10 cellular contexts compared by ENCODE assay signal in the genomic region with DNA sequence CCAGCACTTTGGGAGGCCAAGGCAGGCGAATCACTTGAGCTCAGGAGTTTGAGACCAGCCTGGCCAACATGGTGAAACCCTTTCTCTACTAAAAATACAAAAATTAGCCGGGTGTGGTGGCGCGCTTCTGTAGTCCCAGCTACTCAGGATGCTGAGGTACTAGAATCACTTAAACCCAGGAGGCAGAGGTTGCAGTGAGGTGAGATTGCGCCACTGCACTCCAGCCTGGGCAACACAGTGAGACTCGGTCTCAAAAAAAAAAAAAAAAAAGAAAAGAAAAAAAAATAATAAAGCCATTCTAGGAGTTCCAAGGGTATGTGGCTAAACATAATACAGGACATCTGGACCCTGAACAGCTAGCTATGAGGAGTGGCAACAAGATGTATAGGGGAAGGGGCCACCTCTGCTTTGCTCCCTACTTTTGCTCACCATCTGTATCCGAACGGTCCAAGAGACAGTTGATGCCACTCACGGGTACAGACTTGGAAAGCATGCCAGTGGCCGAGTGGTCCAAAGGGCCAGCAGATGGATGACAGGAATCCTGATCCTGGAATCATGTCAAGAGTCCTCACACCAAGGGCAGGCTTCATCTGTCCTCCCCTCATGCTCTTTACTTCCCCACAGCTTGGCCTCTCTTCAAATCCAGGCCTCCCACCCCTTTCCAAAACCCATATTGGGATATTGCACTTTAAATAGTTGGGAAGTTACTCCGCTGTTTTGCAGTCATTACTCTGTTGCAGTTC. TPM values are rescaled to one million over a fixed set of nuclear protein-coding genes. Genes with fewer than 3 reads are reported as not detected.
DNase-seq lines count a peak whose midpoint lies in the region; ATAC-seq, FAIRE-seq and TF ChIP-seq lines count a peak whose summit lies in the region.
"Not testable (repeated sequence)": the region's sequence is repeated elsewhere in the genome, so short reads cannot be mapped to it uniquely, and the experiment has no call there.
"Had no signal": no experiment of that assay in that cellular context is flagged by ENCODE, and none has a peak within 500 bp of the region (broad histone marks: within the 10 kb centered on the region; RNA-seq: fewer than 3 reads in every experiment).

No MANE protein-coding gene starts in this region.

- H3K23ac ChIP-seq in H1 (ENCODE audit: insufficient read length) = not testable (repeated sequence)

- not testable (repeated sequence) for ATAC-seq in Panc1, K562

- H3K9me3 ChIP-seq in A673 (ENCODE audit: low read depth, low read length, poor library complexity, severe bottlenecking); Panc1 (ENCODE audit: control insufficient read depth, insufficient read depth, low read depth, low read length); K562 (replicated peaks; ENCODE audit: control insufficient read depth, insufficient read depth, low read depth, low read length); H1 (ENCODE audit: insufficient read depth in 2 of 2, low read depth in 1 of 2, low read length in 1 of 2); iPS-20b (ENCODE audit: insufficient read depth, low read depth, low read length); osteoblast (ENCODE audit: low read depth, low read length); tibial artery: not testable (repeated sequence)

- in situ Hi-C loops in G401 (cut with HindIII; ENCODE audit: low sequenced_read_pairs); Panc1 (cut with HindIII; ENCODE audit: low pct_unique_long_range_greater_than_20kb, low sequenced_read_pairs); K562 (cut with MboI): not testable (repeated sequence)

- H3K79me1 ChIP-seq in H1 (ENCODE audit: low read depth, low read length) = not testable (repeated sequence)

- not testable (repeated sequence) for TF ChIP-seq POLR2A in K562 (conservative IDR thresholded peaks at IDR 0.05); H1 (IDR thresholded peaks at IDR 0.05; ENCODE audit: control extremely low read depth in 1 of 2, low read depth in 2 of 2, low read length in 2 of 2)

- not testable (repeated sequence) for H3K23me2 ChIP-seq in H1 (ENCODE audit: low read depth, low read length)

- H4K20me1 ChIP-seq in K562 (replicated peaks; ENCODE audit: control insufficient read depth, insufficient read depth, low read length); H1 (replicated peaks in 1 of 2; ENCODE audit: control insufficient read depth in 1 of 2, insufficient read depth in 2 of 2, low read length in 2 of 2); osteoblast (ENCODE audit: insufficient read depth, low read length): not testable (repeated sequence)

- WGBS in K562 (ENCODE audit: insufficient coverage, low coverage, missing lambda C conversion rate) = 80% methylated on average over 9 of the region's 11 CpGs
- WGBS in H1 (ENCODE audit: extremely low coverage in 1 of 2, insufficient coverage in 1 of 2, insufficient read length in 1 of 2, insufficient replicate concordance in 2 of 2, low coverage in 1 of 2, low lambda C conversion rate in 2 of 2, missing lambda C conversion rate in 1 of 2), 2 experiments = 92% methylated on average over 10 of the region's 11 CpGs; no CpG with 5 or more reads in 1 of the 2 experiments

- not testable (repeated sequence) for TF ChIP-seq RAD21 in K562 (CRISPR knock-in tag; conservative IDR thresholded peaks at IDR 0.05 in 1 of 2, IDR thresholded peaks at IDR 0.05 in 1 of 2); H1 (IDR thresholded peaks at IDR 0.05 in 1 of 2, conservative IDR thresholded peaks at IDR 0.05 in 1 of 2; ENCODE audit: low read depth in 2 of 2, low read length in 2 of 2)

- not testable (repeated sequence) for TF ChIP-seq CTCF in A673 (conservative IDR thresholded peaks at IDR 0.05; ENCODE audit: low read depth, low read length); Panc1 (IDR thresholded peaks at IDR 0.05); K562 (IDR thresholded peaks at IDR 0.05 in 2 of 3, conservative IDR thresholded peaks at IDR 0.05 in 1 of 3; ENCODE audit: insufficient read depth in 2 of 3, low read depth in 1 of 3, low read length in 3 of 3); H1 (IDR thresholded peaks at IDR 0.05; ENCODE audit: control extremely low read depth in 1 of 3, insufficient read depth in 1 of 3, low read depth in 1 of 3, low read length in 3 of 3); osteoblast (IDR thresholded peaks at IDR 0.05; ENCODE audit: extremely low read depth, low read depth, low read length); tibial artery (IDR thresholded peaks at IDR 0.05)

- H3K4me3 ChIP-seq in A673 (ENCODE audit: low read depth, low read length, poor library complexity, severe bottlenecking); Panc1 (ENCODE audit: low read depth in 2 of 2, low read length in 2 of 2); K562; osteoblast (ENCODE audit: insufficient read depth, low read length); tibial artery: not testable (repeated sequence)
- 0 out of 8 replicates have a peak overlapping the region, but pooled peaks of 1 of the 4 experiments have one; percentile 46 for H3K4me3 ChIP-seq in H1 (ENCODE audit: extremely low read depth in 1 of 4, insufficient read depth in 2 of 4, low read depth in 3 of 4, low read length in 4 of 4)
- H3K4me3 ChIP-seq in iPS-20b (ENCODE audit: low read length) = peak overlapping the region; percentile 50; the same call in 1 of the 2 replicates

- H2BK5ac ChIP-seq in H1 (ENCODE audit: low read depth, low read length) = not testable (repeated sequence)

- intact Hi-C loops in A673 (cut with micrococcal nuclease; ENCODE audit: unreplicated experiment); Panc1 (cut with micrococcal nuclease; ENCODE audit: unreplicated experiment); tibial artery (cut with DNase I; ENCODE audit: low total_unique reads): not testable (repeated sequence)
- intact Hi-C loops in K562 (cut with micrococcal nuclease) = loop anchor here (5.0 kb wide), 2 partner anchors 67 to 253 kb away; a partner anchor contains a TSS

- H3K4me1 ChIP-seq in A673 (ENCODE audit: insufficient read depth, low read length, poor library complexity, severe bottlenecking) = peaks cover 44% of the 10 kb centered on the region
- H3K4me1 ChIP-seq in Panc1 (ENCODE audit: control insufficient read depth, insufficient read depth, low read length) = peaks cover 23% of the 10 kb centered on the region
- peaks cover 30 to 42% of the 10 kb centered on the region in 2 experiments for H3K4me1 ChIP-seq in K562 (replicated peaks in 1 of 2; ENCODE audit: control insufficient read depth in 2 of 2, insufficient read depth in 2 of 2, low read length in 2 of 2)
- peaks cover 18 to 33% (median 20%) of the 10 kb centered on the region in 4 experiments for H3K4me1 ChIP-seq in H1 (replicated peaks in 1 of 4; ENCODE audit: control insufficient read depth in 3 of 4, insufficient read depth in 4 of 4, low read length in 3 of 4)
- H3K4me1 ChIP-seq in iPS-20b (ENCODE audit: insufficient read depth, low read length) = peaks cover 17% of the 10 kb centered on the region; the same call in 1 of the 2 replicates
- H3K4me1 ChIP-seq in osteoblast (ENCODE audit: insufficient read depth, low read length) = peaks cover 47% of the 10 kb centered on the region
- H3K4me1 ChIP-seq in tibial artery = peaks cover 0 to 71% (median 50%) of the 10 kb centered on the region in 4 donors

- DNase-seq in A673 (ENCODE audit: low spot score); Panc1 (ENCODE audit: low read depth, low spot score); K562 (ENCODE audit: extremely low read depth in 1 of 4, low spot score in 3 of 4); H1 (ENCODE audit: low read depth in 1 of 2, low spot score in 2 of 2); tibial artery: not testable (repeated sequence)
- DNase-seq in G401 (ENCODE audit: low spot score) (peak; percentile 97), osteoblast (ENCODE audit: insufficient read length, low spot score, missing footprints) (peak; percentile 14)

- H2BK15ac ChIP-seq in H1 (ENCODE audit: low read length) = 0 out of 2 replicates have a peak overlapping the region, but pooled peaks have one; percentile 19

- not testable (repeated sequence) for H2BK120ac ChIP-seq in H1 (replicated peaks; ENCODE audit: low read depth, low read length)

- H3K9ac ChIP-seq in K562 (ENCODE audit: insufficient read depth in 1 of 2, low read depth in 2 of 2, low read length in 2 of 2); H1 (replicated peaks in 1 of 4; ENCODE audit: extremely low read depth in 1 of 4, low read depth in 3 of 4, low read length in 3 of 4); iPS-20b (ENCODE audit: low read depth, low read length): not testable (repeated sequence)

- not testable (repeated sequence) for H3K36me3 ChIP-seq in A673 (ENCODE audit: insufficient read depth, low read length, poor library complexity, severe bottlenecking); Panc1 (ENCODE audit: control insufficient read depth, insufficient read depth, low read length); K562 (ENCODE audit: control insufficient read depth, insufficient read depth, low read length); H1 (ENCODE audit: control insufficient read depth in 2 of 4, insufficient read depth in 4 of 4, low read length in 3 of 4); iPS-20b (ENCODE audit: insufficient read depth, low read depth, low read length); osteoblast (ENCODE audit: insufficient read depth, low read length); tibial artery

- not testable (repeated sequence) for H3K4ac ChIP-seq in H1 (replicated peaks; ENCODE audit: insufficient read length, low read depth, low read length)

- not testable (repeated sequence) for BruUV-seq in A673 (replicated peaks; lab: Mats Ljungman, UMichigan); Panc1 (replicated peaks; lab: Mats Ljungman, UMichigan); K562 (replicated peaks; lab: Mats Ljungman, UMichigan)

- H3K79me2 ChIP-seq in K562 (ENCODE audit: control insufficient read depth, insufficient read depth, low read length) = peaks cover 22% of the 10 kb centered on the region
- not testable (repeated sequence) for H3K79me2 ChIP-seq in H1 (ENCODE audit: control insufficient read depth in 1 of 2, insufficient read depth in 2 of 2, low read length in 2 of 2)
- H3K79me2 ChIP-seq in osteoblast (ENCODE audit: insufficient read depth, low read length) = peaks cover 25% of the 10 kb centered on the region

- not testable (repeated sequence) for H2AFZ ChIP-seq in K562 (ENCODE audit: low read depth, low read length); H1 (ENCODE audit: low read length); osteoblast (ENCODE audit: low read length)

- peak overlapping the region; percentile 95 for H3K27ac ChIP-seq in A673 (ENCODE audit: low read depth, low read length, poor library complexity, severe bottlenecking)
- H3K27ac ChIP-seq in Panc1 (ENCODE audit: low read length) = peak overlapping the region; percentile 86; the same call in 1 of the 2 replicates
- not testable (repeated sequence) for H3K27ac ChIP-seq in K562 (ENCODE audit: extremely low read depth, low read depth, low read length); H1 (ENCODE audit: low read depth, low read length); iPS-20b (ENCODE audit: low read length); osteoblast (ENCODE audit: low read depth, low read length)
- peak overlapping the region; percentile 98 to 99 for H3K27ac ChIP-seq in tibial artery

- not testable (repeated sequence) for H4K8ac ChIP-seq in H1 (ENCODE audit: extremely low read depth, insufficient read depth, low read length)

- not testable (repeated sequence) for H4K5ac ChIP-seq in H1 (ENCODE audit: insufficient read length, low read depth, low read length)

- H3K56ac ChIP-seq in H1 (replicated peaks; ENCODE audit: insufficient read length, low read depth, low read length) = not testable (repeated sequence)

- not testable (repeated sequence) for H3K4me2 ChIP-seq in K562 (ENCODE audit: insufficient read depth, low read length); osteoblast (ENCODE audit: insufficient read depth, low read length)
- H3K4me2 ChIP-seq in H1 (ENCODE audit: insufficient read depth in 1 of 2, low read depth in 2 of 2, low read length in 2 of 2) = peak overlapping the region; percentile 42 to 52; a peak in 2 of 4 replicates

- H2AK5ac ChIP-seq in H1 (ENCODE audit: low read depth, low read length) = not testable (repeated sequence)

- peak overlapping the region; percentile 72; the same call in 1 of the 2 replicates for H2BK20ac ChIP-seq in H1 (ENCODE audit: low read length)

- POLR2A ChIA-PET in A673 (lab: Charles Lee; ENCODE audit: low non-redundant PET); Panc1 (lab: Charles Lee): not testable (repeated sequence)
- POLR2A ChIA-PET in K562 (lab: Yijun Ruan, JAX) (interaction anchor here (1.2 to 5.1 kb wide), 5 partner anchors 10 to 51 kb away, joined by 4 to 41 read pairs (median 6); a partner anchor contains a TSS), H1 (lab: Charles Lee; ENCODE audit: partially characterized antibody) (interaction anchor here (0.7 to 19.2 kb wide), 16 partner anchors 10 to 157 kb away, joined by 3 to 282 read pairs (median 5); a partner anchor contains a TSS)

- not testable (repeated sequence) for H4K91ac ChIP-seq in H1 (replicated peaks; ENCODE audit: insufficient read length, low read length)

- not testable (repeated sequence) for H3K27me3 ChIP-seq in A673 (replicated peaks; ENCODE audit: insufficient read depth, low read depth, low read length, poor library complexity); Panc1 (ENCODE audit: control insufficient read depth, insufficient read depth, low read length); K562 (ENCODE audit: control insufficient read depth in 2 of 2, insufficient read depth in 2 of 2, low read length in 2 of 2); H1 (replicated peaks in 1 of 4; ENCODE audit: control insufficient read depth in 3 of 4, extremely low read depth in 1 of 4, insufficient read depth in 3 of 4, low read length in 3 of 4); iPS-20b (ENCODE audit: insufficient read depth, low read length); osteoblast (ENCODE audit: insufficient read depth, low read length); tibial artery

- H3K14ac ChIP-seq in H1 (ENCODE audit: insufficient read length) = not testable (repeated sequence)

- H2BK12ac ChIP-seq in H1 (ENCODE audit: low read depth, low read length) = peak overlapping the region; percentile 93

- FAIRE-seq in K562 (lab: Jason Lieb, UNC); H1 (lab: Jason Lieb, UNC): not testable (repeated sequence)

- H3K18ac ChIP-seq in H1 (ENCODE audit: extremely low read depth, low read length) = not testable (repeated sequence)

- TF ChIP-seq EP300 in K562 (IDR thresholded peaks at IDR 0.05; ENCODE audit: low read length); H1 (IDR thresholded peaks at IDR 0.05; ENCODE audit: borderline replicate concordance in 1 of 2, low read depth in 2 of 2, low read length in 2 of 2): not testable (repeated sequence)

- CTCF ChIA-PET in A673 (lab: Charles Lee); Panc1 (lab: Charles Lee): not testable (repeated sequence)
- CTCF ChIA-PET in K562 (lab: Yijun Ruan, JAX; ENCODE audit: low intra/inter-chr PET ratio) (interaction anchor here (1.6 kb wide), 1 partner anchor 47 kb away, joined by 4 read pairs; no protein-coding TSS in a partner anchor), H1 (lab: Charles Lee; ENCODE audit: partially characterized antibody) (interaction anchor here (0.6 to 6.2 kb wide), 18 partner anchors 9 to 146 kb away, joined by 3 to 58 read pairs (median 4); a partner anchor contains a TSS)

- H3K9me1 ChIP-seq in K562 (ENCODE audit: control insufficient read depth, insufficient read depth, low read length) = not testable (repeated sequence)

RNA-seq across cellular contexts. Expression of a gene that starts 6.7 kb away (rescaled TPM):
- total RNA-seq in A673 (2021) = 148 and 161 TPM in 2 replicates
- total RNA-seq in G401 (2014; rRNA removed; shearing (Covaris generic)) = 20.3 and 35.9 TPM in 2 replicates
- total RNA-seq in Panc1 (2021; ENCODE audit: unreplicated experiment) = 87.0 TPM
- 90.6 TPM for polyA plus RNA-seq in Panc1 (2012; ENCODE audit: insufficient read length)
- 175 and 365 TPM in 2 replicates for total RNA-seq in K562 (2011; cell fraction: chromatin; rRNA removed; ENCODE audit: low replicate concordance)
- 135 and 163 TPM in 2 replicates for total RNA-seq in K562 (2011; cell fraction: nucleolus; rRNA removed)
- 142 and 179 TPM in 2 replicates for total RNA-seq in K562 (2011; cell fraction: nucleoplasm; rRNA removed)
- total RNA-seq in K562 (2014; rRNA removed) = 113 and 119 TPM in 2 replicates
- 59.1 and 66.7 TPM in 2 replicates for total RNA-seq in K562 (2014; rRNA removed; fragmentation: Illumina TruSeq; extraction: Trizol)
- 62.2 and 63.9 TPM in 2 replicates for total RNA-seq in K562 (2015; rRNA removed; fragmentation: Illumina TruSeq; extraction: Trizol)
- total RNA-seq in K562 (2021) = 147 and 162 TPM in 2 replicates
- polyA plus RNA-seq in K562 (2011; rRNA removed) = 52.8 and 100 TPM in 2 replicates
- 40.6 and 45.1 TPM in 2 replicates for polyA plus RNA-seq in K562 (2011; cell fraction: cytosol; rRNA removed)
- 202 and 207 TPM in 2 replicates for polyA plus RNA-seq in K562 (2011; cell fraction: nucleus; rRNA removed)
- polyA plus RNA-seq in K562 (2012) = 106 and 239 TPM in 2 replicates
- 121 and 136 TPM in 2 replicates for polyA plus RNA-seq in K562 (2014; fragmentation: Illumina TruSeq; extraction: Trizol)
- 1 to 10 TPM; 7.1 to 8.9 TPM for polyA plus RNA-seq in K562 (2014; fragmentation: Nextera tagmentation; extraction: Ambion mirVana)
- 79.1 and 95.7 TPM in 2 replicates for polyA plus RNA-seq in K562 (2014; rRNA removed)
- 70.3 and 101 TPM in 2 replicates for polyA minus RNA-seq in K562 (2011; rRNA and poly(A)+ RNA removed)
- 51.2 and 55.2 TPM in 2 replicates for polyA minus RNA-seq in K562 (2011; cell fraction: cytosol; rRNA and poly(A)+ RNA removed)
- 72.3 and 98.7 TPM in 2 replicates for polyA minus RNA-seq in K562 (2011; cell fraction: nucleus; rRNA and poly(A)+ RNA removed)
- 68.3 and 80.5 TPM in 2 replicates for total RNA-seq in H1 (2021; fragmentation: NEBNext Ultra II Directional; extraction: Animal tissue kit (Norgen Biotek cat#: 25700))
- polyA plus RNA-seq in H1 (2011; rRNA removed) = 42.7 and 55.0 TPM in 2 replicates
- 36.0 TPM for polyA plus RNA-seq in H1 (2011; cell fraction: cytosol; rRNA removed)
- polyA plus RNA-seq in H1 (2011; cell fraction: nucleus; rRNA removed) = 102 TPM
- polyA plus RNA-seq in H1 (2012, experiment 1 of 2) = 54.6 to 83.3 TPM (median 61.5 TPM) in 4 replicates
- polyA plus RNA-seq in H1 (2012, experiment 2 of 2) = 40.4 TPM
- 27.1 TPM for polyA plus RNA-seq in H1 (2013, experiment 1 of 2)
- polyA plus RNA-seq in H1 (2013, experiment 2 of 2) = 27.2 TPM
- 67.3 and 87.2 TPM in 2 replicates for polyA minus RNA-seq in H1 (2011; rRNA and poly(A)+ RNA removed)
- polyA minus RNA-seq in H1 (2011; cell fraction: cytosol; rRNA and poly(A)+ RNA removed) = 29.9 TPM
- 75.9 TPM for polyA minus RNA-seq in H1 (2011; cell fraction: nucleus; rRNA and poly(A)+ RNA removed)
- 166 and 183 TPM in 2 replicates for total RNA-seq in osteoblast

RNA-seq across cellular contexts. Expression of a gene that starts 35.7 kb away (rescaled TPM):
- total RNA-seq in A673 (2021) (220 and 233 TPM in 2 replicates), Panc1 (2021; ENCODE audit: unreplicated experiment) (252 TPM), K562 (2014; rRNA removed) (161 and 196 TPM in 2 replicates), K562 (2014; rRNA removed; fragmentation: Illumina TruSeq; extraction: Trizol) (211 and 214 TPM in 2 replicates), K562 (2015; rRNA removed; fragmentation: Illumina TruSeq; extraction: Trizol) (228 TPM in 2 replicates), K562 (2021) (167 and 183 TPM in 2 replicates), osteoblast (332 and 415 TPM in 2 replicates)
- 257 and 273 TPM in 2 replicates for total RNA-seq in G401 (2014; rRNA removed; shearing (Covaris generic))
- polyA plus RNA-seq in Panc1 (2012; ENCODE audit: insufficient read length) = 250 TPM
- total RNA-seq in K562 (2011; cell fraction: chromatin; rRNA removed; ENCODE audit: low replicate concordance) = 135 and 263 TPM in 2 replicates
- 381 and 406 TPM in 2 replicates for total RNA-seq in K562 (2011; cell fraction: nucleolus; rRNA removed)
- total RNA-seq in K562 (2011; cell fraction: nucleoplasm; rRNA removed) = 336 and 340 TPM in 2 replicates
- polyA plus RNA-seq in K562 (2011; rRNA removed) (411 and 494 TPM in 2 replicates), K562 (2014; fragmentation: Illumina TruSeq; extraction: Trizol) (350 and 402 TPM in 2 replicates), K562 (2014; fragmentation: Nextera tagmentation; extraction: Ambion mirVana) (100 to 1,000 TPM; 370 to 392 TPM), K562 (2014; rRNA removed) (240 and 277 TPM in 2 replicates), H1 (2011; rRNA removed) (411 and 648 TPM in 2 replicates)
- 526 and 973 TPM in 2 replicates for polyA plus RNA-seq in K562 (2011; cell fraction: cytosol; rRNA removed)
- polyA plus RNA-seq in K562 (2011; cell fraction: nucleus; rRNA removed) = 138 and 218 TPM in 2 replicates
- 186 and 526 TPM in 2 replicates for polyA plus RNA-seq in K562 (2012)
- polyA minus RNA-seq in K562 (2011; rRNA and poly(A)+ RNA removed) = 232 and 241 TPM in 2 replicates
- 105 and 113 TPM in 2 replicates for polyA minus RNA-seq in K562 (2011; cell fraction: cytosol; rRNA and poly(A)+ RNA removed)
- 23.0 and 51.5 TPM in 2 replicates for polyA minus RNA-seq in K562 (2011; cell fraction: nucleus; rRNA and poly(A)+ RNA removed)
- 190 and 196 TPM in 2 replicates for total RNA-seq in H1 (2021; fragmentation: NEBNext Ultra II Directional; extraction: Animal tissue kit (Norgen Biotek cat#: 25700))
- polyA plus RNA-seq in H1 (2011; cell fraction: cytosol; rRNA removed) = 513 TPM
- 240 TPM for polyA plus RNA-seq in H1 (2011; cell fraction: nucleus; rRNA removed)
- polyA plus RNA-seq in H1 (2012, experiment 1 of 2) = 232 to 248 TPM (median 244 TPM) in 4 replicates
- 448 TPM for polyA plus RNA-seq in H1 (2012, experiment 2 of 2)
- 408 TPM for polyA plus RNA-seq in H1 (2013, experiment 1 of 2)
- 481 TPM for polyA plus RNA-seq in H1 (2013, experiment 2 of 2)
- 282 and 428 TPM in 2 replicates for polyA minus RNA-seq in H1 (2011; rRNA and poly(A)+ RNA removed)
- polyA minus RNA-seq in H1 (2011; cell fraction: cytosol; rRNA and poly(A)+ RNA removed) = 95.5 TPM
- polyA minus RNA-seq in H1 (2011; cell fraction: nucleus; rRNA and poly(A)+ RNA removed) = 85.3 TPM

RNA-seq across cellular contexts. Expression of a gene that starts 43.6 kb away (rescaled TPM):
- total RNA-seq in A673 (2021) = not detected in 2 replicates
- not detected in 2 replicates for total RNA-seq in G401 (2014; rRNA removed; shearing (Covaris generic))
- 8.0 TPM for total RNA-seq in Panc1 (2021; ENCODE audit: unreplicated experiment)
- polyA plus RNA-seq in Panc1 (2012; ENCODE audit: insufficient read length) = 12.6 TPM
- total RNA-seq in K562 (2011; cell fraction: chromatin; rRNA removed; ENCODE audit: low replicate concordance) = 0.42 TPM in 1 of 2 replicates, not detected in the other
- not detected in 2 replicates for total RNA-seq in K562 (2011; cell fraction: nucleolus; rRNA removed)
- total RNA-seq in K562 (2011; cell fraction: nucleoplasm; rRNA removed) = 0.29 TPM in 1 of 2 replicates, not detected in the other
- total RNA-seq in K562 (2014; rRNA removed) = 0.64 TPM in 1 of 2 replicates, not detected in the other
- not detected in 2 replicates for total RNA-seq in K562 (2014; rRNA removed; fragmentation: Illumina TruSeq; extraction: Trizol)
- not detected in 2 replicates for total RNA-seq in K562 (2015; rRNA removed; fragmentation: Illumina TruSeq; extraction: Trizol)
- not detected in 2 replicates for total RNA-seq in K562 (2021)
- polyA plus RNA-seq in K562 (2011; rRNA removed) = not detected in 2 replicates
- polyA plus RNA-seq in K562 (2011; cell fraction: cytosol; rRNA removed) = not detected in 2 replicates
- polyA plus RNA-seq in K562 (2011; cell fraction: nucleus; rRNA removed) = not detected in 2 replicates
- polyA plus RNA-seq in K562 (2012) = not detected in 2 replicates
- not detected in 2 replicates for polyA plus RNA-seq in K562 (2014; fragmentation: Illumina TruSeq; extraction: Trizol)
- not detected for polyA plus RNA-seq in K562 (2014; fragmentation: Nextera tagmentation; extraction: Ambion mirVana)
- polyA plus RNA-seq in K562 (2014; rRNA removed) = not detected in 2 replicates
- polyA minus RNA-seq in K562 (2011; rRNA and poly(A)+ RNA removed) = not detected in 2 replicates
- not detected in 2 replicates for polyA minus RNA-seq in K562 (2011; cell fraction: cytosol; rRNA and poly(A)+ RNA removed)
- not detected in 2 replicates for polyA minus RNA-seq in K562 (2011; cell fraction: nucleus; rRNA and poly(A)+ RNA removed)
- total RNA-seq in H1 (2021; fragmentation: NEBNext Ultra II Directional; extraction: Animal tissue kit (Norgen Biotek cat#: 25700)) = not detected in 2 replicates
- 0.09 TPM in 1 of 2 replicates, not detected in the other for polyA plus RNA-seq in H1 (2011; rRNA removed)
- polyA plus RNA-seq in H1 (2011; cell fraction: cytosol; rRNA removed) = not detected
- not detected for polyA plus RNA-seq in H1 (2011; cell fraction: nucleus; rRNA removed)
- polyA plus RNA-seq in H1 (2012, experiment 1 of 2) = 0.18 TPM in 1 of 4 replicates, not detected in the others
- not detected for polyA plus RNA-seq in H1 (2012, experiment 2 of 2)
- polyA plus RNA-seq in H1 (2013, experiment 1 of 2) = not detected
- not detected for polyA plus RNA-seq in H1 (2013, experiment 2 of 2)
- polyA minus RNA-seq in H1 (2011; rRNA and poly(A)+ RNA removed) = 0.15 TPM in 1 of 2 replicates, not detected in the other
- polyA minus RNA-seq in H1 (2011; cell fraction: cytosol; rRNA and poly(A)+ RNA removed) = not detected
- 0.70 TPM for polyA minus RNA-seq in H1 (2011; cell fraction: nucleus; rRNA and poly(A)+ RNA removed)
- total RNA-seq in osteoblast = not detected in 2 replicates
- total RNA-seq: CD8-positive, alpha-beta T cell; M059J had no signal

RNA-seq across cellular contexts. Expression of a gene that starts 50.9 kb away (rescaled TPM):
- total RNA-seq in A673 (2021) = 92.7 and 93.3 TPM in 2 replicates
- total RNA-seq in G401 (2014; rRNA removed; shearing (Covaris generic)) = 30.0 and 52.6 TPM in 2 replicates
- 80.4 TPM for total RNA-seq in Panc1 (2021; ENCODE audit: unreplicated experiment)
- 33.3 TPM for polyA plus RNA-seq in Panc1 (2012; ENCODE audit: insufficient read length)
- total RNA-seq in K562 (2011; cell fraction: chromatin; rRNA removed; ENCODE audit: low replicate concordance) = 514 and 559 TPM in 2 replicates
- 287 and 289 TPM in 2 replicates for total RNA-seq in K562 (2011; cell fraction: nucleolus; rRNA removed)
- 287 and 343 TPM in 2 replicates for total RNA-seq in K562 (2011; cell fraction: nucleoplasm; rRNA removed)
- total RNA-seq in K562 (2014; rRNA removed) = 65.6 and 72.9 TPM in 2 replicates
- total RNA-seq in K562 (2014; rRNA removed; fragmentation: Illumina TruSeq; extraction: Trizol) = 65.2 and 75.1 TPM in 2 replicates
- total RNA-seq in K562 (2015; rRNA removed; fragmentation: Illumina TruSeq; extraction: Trizol) = 75.3 and 77.3 TPM in 2 replicates
- total RNA-seq in K562 (2021) = 62.9 and 64.9 TPM in 2 replicates
- polyA plus RNA-seq in K562 (2011; rRNA removed) = 185 and 202 TPM in 2 replicates
- polyA plus RNA-seq in K562 (2011; cell fraction: cytosol; rRNA removed) = 110 and 164 TPM in 2 replicates
- polyA plus RNA-seq in K562 (2011; cell fraction: nucleus; rRNA removed) = 419 and 448 TPM in 2 replicates
- polyA plus RNA-seq in K562 (2012) = 38.0 and 62.2 TPM in 2 replicates
- 61.5 and 78.8 TPM in 2 replicates for polyA plus RNA-seq in K562 (2014; fragmentation: Illumina TruSeq; extraction: Trizol)
- 10 to 100 TPM; 12.1 to 14.4 TPM for polyA plus RNA-seq in K562 (2014; fragmentation: Nextera tagmentation; extraction: Ambion mirVana)
- 127 and 132 TPM in 2 replicates for polyA plus RNA-seq in K562 (2014; rRNA removed)
- polyA minus RNA-seq in K562 (2011; rRNA and poly(A)+ RNA removed) = 193 and 248 TPM in 2 replicates
- 69.5 and 86.4 TPM in 2 replicates for polyA minus RNA-seq in K562 (2011; cell fraction: cytosol; rRNA and poly(A)+ RNA removed)
- polyA minus RNA-seq in K562 (2011; cell fraction: nucleus; rRNA and poly(A)+ RNA removed) = 101 and 173 TPM in 2 replicates
- 53.4 and 56.6 TPM in 2 replicates for total RNA-seq in H1 (2021; fragmentation: NEBNext Ultra II Directional; extraction: Animal tissue kit (Norgen Biotek cat#: 25700))
- polyA plus RNA-seq in H1 (2011; rRNA removed) = 59.9 and 81.1 TPM in 2 replicates
- polyA plus RNA-seq in H1 (2011; cell fraction: cytosol; rRNA removed) = 82.9 TPM
- polyA plus RNA-seq in H1 (2011; cell fraction: nucleus; rRNA removed) = 112 TPM
- polyA plus RNA-seq in H1 (2012, experiment 1 of 2) = 50.2 to 59.1 TPM (median 55.5 TPM) in 4 replicates
- 11.6 TPM for polyA plus RNA-seq in H1 (2012, experiment 2 of 2)
- polyA plus RNA-seq in H1 (2013, experiment 1 of 2) = 46.7 TPM
- polyA plus RNA-seq in H1 (2013, experiment 2 of 2) = 44.1 TPM
- polyA minus RNA-seq in H1 (2011; rRNA and poly(A)+ RNA removed) = 89.4 and 120 TPM in 2 replicates
- 50.6 TPM for polyA minus RNA-seq in H1 (2011; cell fraction: cytosol; rRNA and poly(A)+ RNA removed)
- 103 TPM for polyA minus RNA-seq in H1 (2011; cell fraction: nucleus; rRNA and poly(A)+ RNA removed)
- 32.7 and 37.3 TPM in 2 replicates for total RNA-seq in osteoblast
